15 cellular contexts compared by ENCODE assay signal in the genomic region with DNA sequence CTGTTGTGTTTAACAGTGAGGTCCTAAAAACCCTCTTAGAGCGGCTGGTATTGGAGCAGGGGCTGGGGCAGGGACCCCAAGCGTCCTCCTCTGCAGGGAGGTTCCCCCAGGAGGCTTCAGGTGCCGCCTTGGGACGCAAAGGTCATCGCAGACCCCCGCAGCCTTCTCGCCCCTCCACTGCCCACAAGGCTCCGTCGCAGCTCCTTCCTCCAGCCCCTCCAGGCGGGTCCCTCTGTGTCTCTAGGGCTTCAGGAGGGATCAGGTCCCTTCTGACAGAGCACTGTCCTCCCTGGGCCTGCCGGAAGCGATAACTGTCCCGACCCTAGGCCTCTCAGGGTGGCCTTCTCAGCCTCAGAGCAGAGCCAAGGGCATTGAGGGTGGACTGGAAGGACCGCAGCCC. TPM values are rescaled to one million over a fixed set of nuclear protein-coding genes. Genes with fewer than 3 reads are reported as not detected.
DNase-seq lines count a peak whose midpoint lies in the region; ATAC-seq and TF ChIP-seq lines count a peak whose summit lies in the region.
"Had no signal": no experiment of that assay in that cellular context is flagged by ENCODE, and none has a peak within 500 bp of the region (broad histone marks: within the 10 kb centered on the region; RNA-seq: fewer than 3 reads in every experiment).

No MANE protein-coding gene starts in this region.

- intact Hi-C loops in Caco-2 (cut with micrococcal nuclease; ENCODE audit: unreplicated experiment) (no loop called here), gastrocnemius medialis (cut with DNase I; ENCODE audit: low total_unique reads) (no loop called here)

- H3K27ac Mint-ChIP-seq in Caco-2 (ENCODE audit: unreplicated experiment), result peak overlapping the region; percentile 2

- H3K27ac ChIP-seq in BLaER1 (peak overlapping the region; percentile 68), gastroesophageal sphincter (peak overlapping the region in 3 of 4 donors; percentile 91 to 93 (median 92)), gastrocnemius medialis (peak overlapping the region; percentile 88 to 94 (median 92))
- H3K27ac ChIP-seq: C4-2B had no signal

- H3K9me3 Mint-ChIP-seq in Caco-2 (ENCODE audit: unreplicated experiment), result no peaks in the 10 kb centered on the region
- H3K9me3 Mint-ChIP-seq: activated naive CD4-positive, alpha-beta T cell treated with anti-CD3 and anti-CD28 coated beads, Interleukin-2, amount 10 ng/mL, durations not matched to agents 7 days and 5 days had no signal

- H3K9me3 ChIP-seq in BLaER1 (no peaks in the 10 kb centered on the region), Caco-2 (no peaks in the 10 kb centered on the region), gastroesophageal sphincter (no peaks in the 10 kb centered on the region), gastrocnemius medialis (no peaks in the 10 kb centered on the region)
- H3K9me3 ChIP-seq: thyroid gland had no signal

- no peak overlapping the region for H3K4me3 ChIP-seq in BLaER1
- no peak overlapping the region for H3K4me3 ChIP-seq in Caco-2 (ENCODE audit: low read depth, low read length)
- H3K4me3 ChIP-seq in gastroesophageal sphincter, result no peak overlapping the region
- H3K4me3 ChIP-seq in gastrocnemius medialis, result no peak overlapping the region
- H3K4me3 ChIP-seq: GM12878, smooth muscle cell, thyroid gland had no signal

- peaks cover 8% of the 10 kb centered on the region for H3K4me1 Mint-ChIP-seq in Caco-2 (ENCODE audit: low read depth, unreplicated experiment)

- CTCF ChIA-PET in Caco-2 (lab: Charles Lee), result no interaction called here

- peak overlapping the region; percentile 20; the same call in 1 of the 2 replicates for H3K9ac ChIP-seq in BLaER1

- in situ Hi-C loops in gastrocnemius medialis (cut with MboI; ENCODE audit: low sequenced_read_pairs in 4 of 4), result loop anchor here in 2 of 4 donors (10.0 kb wide), 1 partner anchor 65 kb away; the partner anchor contains the start of gene FOXK1 (in 2 of the 2)

- H3K4me3 Mint-ChIP-seq in Caco-2 (ENCODE audit: unreplicated experiment), result no peak overlapping the region
- H3K4me3 Mint-ChIP-seq: activated naive CD4-positive, alpha-beta T cell treated with anti-CD3 and anti-CD28 coated beads, Interleukin-2, amount 10 ng/mL, durations not matched to agents 7 days and 5 days had no signal

- no peak for DNase-seq in Caco-2
- DNase-seq in gastrocnemius medialis, result no peak
- DNase-seq in cerebellum (ENCODE audit: low spot score), result no peak
- no peak for DNase-seq in D341Med (ENCODE audit: low spot score)
- DNase-seq: activated naive CD4-positive, alpha-beta T cell treated with anti-CD3 and anti-CD28 coated beads, Interleukin-2, amount 10 ng/mL, durations not matched to agents 7 days and 5 days; hypothalamus; MM.1S; NCI-H774; thyroid gland had no signal

- POLR2A ChIA-PET in Caco-2 (lab: Charles Lee), result no interaction called here

- H3K27me3 ChIP-seq in BLaER1 (no peaks in the 10 kb centered on the region), Caco-2 (replicated peaks; ENCODE audit: control insufficient read depth, insufficient read depth, low read length) (no peaks in the 10 kb centered on the region), gastroesophageal sphincter (no peaks in the 10 kb centered on the region), gastrocnemius medialis (no peaks in the 10 kb centered on the region)
- H3K27me3 ChIP-seq: thyroid gland had no signal

- TF ChIP-seq CTCF in Caco-2 (IDR thresholded peaks at IDR 0.05; ENCODE audit: insufficient read depth in 1 of 2, low read depth in 1 of 2, low read length in 1 of 2, severe bottlenecking in 1 of 2, unreplicated experiment in 1 of 2) (no peak), gastroesophageal sphincter (IDR thresholded peaks at IDR 0.05) (no peak), gastrocnemius medialis (IDR thresholded peaks at IDR 0.05 in 4 of 5, conservative IDR thresholded peaks at IDR 0.05 in 1 of 5) (no peak)

- H3K4me1 ChIP-seq in BLaER1, result peaks cover 88% of the 10 kb centered on the region
- peaks cover 19% of the 10 kb centered on the region for H3K4me1 ChIP-seq in Caco-2
- peaks cover 3 to 83% (median 31%) of the 10 kb centered on the region in 3 donors for H3K4me1 ChIP-seq in gastroesophageal sphincter
- H3K4me1 ChIP-seq in gastrocnemius medialis, result peaks cover 18 to 30% of the 10 kb centered on the region in 2 donors

- peaks cover 98% of the 10 kb centered on the region for H4K20me1 ChIP-seq in BLaER1

- no peak for ATAC-seq in gastroesophageal sphincter
- no peak for ATAC-seq in gastrocnemius medialis
- no peak for ATAC-seq in HG02759 (IDR thresholded peaks at IDR 0.05; ENCODE audit: unreplicated experiment)
- ATAC-seq: GM12878 had no signal

- BruUV-seq in Caco-2 (replicated peaks; lab: Mats Ljungman, UMichigan), result no TSS peak

- WGBS in gastroesophageal sphincter (ENCODE audit: low coverage in 1 of 2), 2 donors, result no CpG with 5 or more reads among the region's 14 CpGs

- H3K36me3 ChIP-seq in BLaER1 (peaks cover 73% of the 10 kb centered on the region), Caco-2 (ENCODE audit: control insufficient read depth, insufficient read depth, low read length) (peaks cover 4% of the 10 kb centered on the region), gastroesophageal sphincter (peaks cover 0 to 11% of the 10 kb centered on the region in 2 donors), gastrocnemius medialis (peaks cover 0 to under 1% of the 10 kb centered on the region in 2 donors)

- H3K27me3 Mint-ChIP-seq in Caco-2 (ENCODE audit: insufficient read depth, unreplicated experiment), result no peaks in the 10 kb centered on the region
- H3K27me3 Mint-ChIP-seq: activated naive CD4-positive, alpha-beta T cell treated with anti-CD3 and anti-CD28 coated beads, Interleukin-2, amount 10 ng/mL, durations not matched to agents 7 days and 5 days had no signal

- TF ChIP-seq EP300 in gastroesophageal sphincter (IDR thresholded peaks at IDR 0.05), result no peak

- peak overlapping the region; percentile 89 for H3K4me2 ChIP-seq in BLaER1
- H3K4me2 ChIP-seq: smooth muscle cell had no signal

- TF ChIP-seq POLR2A in gastroesophageal sphincter (IDR thresholded peaks at IDR 0.05) (no peak), gastrocnemius medialis (IDR thresholded peaks at IDR 0.05) (no peak)

- peaks cover 89% of the 10 kb centered on the region for H3K36me3 Mint-ChIP-seq in Caco-2 (ENCODE audit: insufficient read depth, unreplicated experiment)

RNA-seq across cellular contexts. Expression of gene AP5Z1, which starts 26.1 kb away (rescaled TPM):
- 64.7 and 66.8 TPM in 2 replicates for total RNA-seq in Caco-2 (2022)
- total RNA-seq in gastroesophageal sphincter, result 10 to 100 TPM; 13.0 to 33.9 (median 26.8) TPM
- 10 to 100 TPM; 10.2 to 18.1 (median 14.6) TPM for total RNA-seq in gastrocnemius medialis
- 14.9 TPM for total RNA-seq in cerebellum
